10 cellular contexts compared by ENCODE assay signal in genomic region chr17:42484304-42484703, GRCh38. TPM values are rescaled to one million over a fixed set of nuclear protein-coding genes. Genes with fewer than 3 reads are reported as not detected.
A peak's percentile ranks its signal among the peaks of the same experiment; 100 is the strongest.
DNase-seq lines count a peak whose midpoint lies in the region; ATAC-seq and TF ChIP-seq lines count a peak whose summit lies in the region.
"Had no signal": no experiment of that assay in that cellular context is flagged by ENCODE, and none has a peak within 500 bp of the region (broad histone marks: within the 10 kb centered on the region; RNA-seq: fewer than 3 reads in every experiment).

No MANE protein-coding gene starts in this region.

- CTCF ChIA-PET in activated CD4-positive, alpha-beta T cell treated with anti-CD3 and anti-CD28 coated beads for 36 hours (lab: Charles Lee), result interaction anchor here (1.0 to 1.1 kb wide), 2 partner anchors 11 to 81 kb away, joined by 3 read pairs; no protein-coding TSS in a partner anchor

- H4K20me1 ChIP-seq in DND-41 (ENCODE audit: insufficient read depth, low read length), result peaks cover 4% of the 10 kb centered on the region; the same call in 1 of the 2 replicates

- H3K36me3 ChIP-seq in DND-41 (ENCODE audit: insufficient read depth, low read length), result no peaks in the 10 kb centered on the region
- peaks cover 84 to 100% (median 100%) of the 10 kb centered on the region in 4 donors for H3K36me3 ChIP-seq in stomach

- no peak overlapping the region for H3K9ac ChIP-seq in DND-41 (ENCODE audit: low read depth, low read length)

- H3K9me3 ChIP-seq in DND-41 (ENCODE audit: insufficient read depth, low read length, severe bottlenecking) (no peaks in the 10 kb centered on the region), stomach (no peaks in the 10 kb centered on the region)
- H3K9me3 ChIP-seq: thoracic aorta had no signal

- TF ChIP-seq POLR2A in stomach (IDR thresholded peaks at IDR 0.05), result no peak

- ATAC-seq in DND-41 (ENCODE audit: insufficient read depth, low read depth) (peak; percentile 98), GM19455 (IDR thresholded peaks at IDR 0.05; ENCODE audit: unreplicated experiment) (no peak), foreskin keratinocyte (no peak)
- ATAC-seq in activated CD4-positive, alpha-beta T cell treated with anti-CD3 and anti-CD28 coated beads for 36 hours, result peak; percentile 97

- peaks cover 27% of the 10 kb centered on the region for H3K4me1 Mint-ChIP-seq in activated CD4-positive, alpha-beta T cell treated with anti-CD3 and anti-CD28 coated beads for 36 hours

- WGBS in stomach, 5 donors, result 46 to 61% (median 57%) methylated on average over 7 of the region's 7 CpGs

- intact Hi-C loops in activated CD4-positive, alpha-beta T cell treated with anti-CD3 and anti-CD28 coated beads for 36 hours (cut with DNase I, micrococcal nuclease), result loop anchor here in 1 of 2 experiments (1.0 kb wide), 1 partner anchor 24 kb away; no protein-coding TSS in a partner anchor
- intact Hi-C loops in stomach (cut with DNase I; ENCODE audit: low total_unique reads), result no loop called here

- no peak overlapping the region for H3K4me3 Mint-ChIP-seq in activated CD4-positive, alpha-beta T cell treated with anti-CD3 and anti-CD28 coated beads for 36 hours

- peak; percentile 92 for DNase-seq in DND-41
- peak; percentile 87 for DNase-seq in activated CD4-positive, alpha-beta T cell treated with anti-CD3 and anti-CD28 coated beads for 36 hours
- peak; percentile 43 for DNase-seq in activated naive CD8-positive, alpha-beta T cell treated with anti-CD3 and anti-CD28 coated beads, Interleukin-2, amount 50 U/mL, for 16 hours (ENCODE audit: low read depth, low spot score)
- peak; percentile 7 to 54 for DNase-seq in stimulated activated CD4-positive, alpha-beta T cell treated with anti-CD3 and anti-CD28 coated beads, Interleukin-1b, Interleukin-23, amount 100 ng/mL, for 4 hours (ENCODE audit: low read depth in 2 of 2)
- no peak for DNase-seq in T1000 (lab: John Stamatoyannopoulos, UW)
- DNase-seq in stomach, result no peak
- no peak for DNase-seq in foreskin keratinocyte
- DNase-seq: PC-9 had no signal

- H3K36me3 Mint-ChIP-seq in activated CD4-positive, alpha-beta T cell treated with anti-CD3 and anti-CD28 coated beads for 36 hours (ENCODE audit: low read depth), result peaks cover 28% of the 10 kb centered on the region

- H3K4me1 ChIP-seq in DND-41 (ENCODE audit: insufficient read depth, low read length), result peaks cover 32% of the 10 kb centered on the region
- peaks cover 0 to 12% (median 2%) of the 10 kb centered on the region in 4 donors for H3K4me1 ChIP-seq in stomach
- no peaks in the 10 kb centered on the region for H3K4me1 ChIP-seq in foreskin keratinocyte

- H3K27me3 Mint-ChIP-seq in activated CD4-positive, alpha-beta T cell treated with anti-CD3 and anti-CD28 coated beads for 36 hours, result no peaks in the 10 kb centered on the region

- no peak overlapping the region for H3K27ac ChIP-seq in DND-41 (ENCODE audit: low read length)
- peak overlapping the region in 1 of 5 donors; percentile 16 for H3K27ac ChIP-seq in stomach
- H3K27ac ChIP-seq in foreskin keratinocyte, result no peak overlapping the region
- H3K27ac ChIP-seq: PC-9 had no signal

- H3K4me3 ChIP-seq in DND-41 (ENCODE audit: low read depth in 1 of 2, low read length in 2 of 2), result no peak overlapping the region
- H3K4me3 ChIP-seq in stomach, result no peak overlapping the region
- H3K4me3 ChIP-seq: PC-9, thoracic aorta had no signal

- no peak for TF ChIP-seq CTCF in DND-41 (IDR thresholded peaks at IDR 0.05; ENCODE audit: borderline replicate concordance, extremely low read depth, low read length, poor library complexity, severe bottlenecking)
- TF ChIP-seq CTCF in stomach (IDR thresholded peaks at IDR 0.05), result no peak
- no peak for TF ChIP-seq CTCF in foreskin keratinocyte (conservative IDR thresholded peaks at IDR 0.05)

- H3K79me2 ChIP-seq in DND-41 (ENCODE audit: insufficient read depth, low read length), result no peaks in the 10 kb centered on the region

- no peak overlapping the region for H2AFZ ChIP-seq in DND-41 (ENCODE audit: low read depth, low read length)
- H2AFZ ChIP-seq: PC-9 had no signal

- H3K27me3 ChIP-seq in DND-41 (ENCODE audit: insufficient read depth, low read length, poor library complexity) (peaks cover 9% of the 10 kb centered on the region), stomach (no peaks in the 10 kb centered on the region), foreskin keratinocyte (no peaks in the 10 kb centered on the region)

- TF ChIP-seq EP300 in stomach (IDR thresholded peaks at IDR 0.05), result no peak

- POLR2A ChIA-PET in activated CD4-positive, alpha-beta T cell treated with anti-CD3 and anti-CD28 coated beads for 36 hours (lab: Charles Lee), result interaction anchor here (0.6 kb wide), 2 partner anchors 53 to 76 kb away, joined by 3 to 4 read pairs; no protein-coding TSS in a partner anchor

- peak overlapping the region; percentile 50; the same call in 1 of the 2 replicates for H3K4me2 ChIP-seq in DND-41 (ENCODE audit: insufficient read depth, low read length)
- H3K4me2 ChIP-seq: PC-9 had no signal

- H3K27ac Mint-ChIP-seq in activated CD4-positive, alpha-beta T cell treated with anti-CD3 and anti-CD28 coated beads for 36 hours, result no peak overlapping the region

- no peaks in the 10 kb centered on the region for H3K9me3 Mint-ChIP-seq in activated CD4-positive, alpha-beta T cell treated with anti-CD3 and anti-CD28 coated beads for 36 hours (ENCODE audit: low read depth)

RNA-seq across cellular contexts. Expression of gene ATP6V0A1, which starts 25.6 kb away (rescaled TPM):
- total RNA-seq in activated CD4-positive, alpha-beta T cell treated with anti-CD3 and anti-CD28 coated beads for 36 hours, result 10 to 100 TPM; 13.3 to 15.9 TPM
- total RNA-seq in stomach (100 to 1,000 TPM in 3 of 5 donors, 10 to 100 TPM in 2; 61.7 to 435 (median 123) TPM), foreskin keratinocyte (18.8 and 19.7 TPM in 2 replicates)
- polyA plus RNA-seq in stomach (10 to 100 TPM; 13.1 to 24.5 (median 13.2) TPM), foreskin keratinocyte (17.8 and 18.9 TPM in 2 replicates)

RNA-seq across cellular contexts. Expression of gene NAGLU, which starts 51.7 kb away (rescaled TPM):
- total RNA-seq in activated CD4-positive, alpha-beta T cell treated with anti-CD3 and anti-CD28 coated beads for 36 hours, result 10 to 100 TPM in 1 of 2 experiments, 1 to 10 TPM in 1; 9.7 to 12.5 TPM
- 10 to 100 TPM; 11.7 to 55.8 (median 22.9) TPM for total RNA-seq in stomach
- 10 to 100 TPM; 16.7 to 22.4 (median 19.9) TPM for polyA plus RNA-seq in stomach
- total RNA-seq in foreskin keratinocyte, result 13.9 and 14.2 TPM in 2 replicates
- polyA plus RNA-seq in foreskin keratinocyte, result 16.5 and 18.3 TPM in 2 replicates

Comparison
In these comparisons a context has a peak if more than half of its experiments do, and no peak if none do; other contexts are left out.
1. ATAC-seq: peak in DND-41 (single experiment) and activated CD4-positive, alpha-beta T cell treated with anti-CD3 and anti-CD28 coated beads for 36 hours (single experiment); none in GM19455 (single experiment) and foreskin keratinocyte (single experiment).
2. DNase-seq: peak in DND-41 (single experiment), activated CD4-positive, alpha-beta T cell treated with anti-CD3 and anti-CD28 coated beads for 36 hours (single experiment), activated naive CD8-positive, alpha-beta T cell treated with anti-CD3 and anti-CD28 coated beads, Interleukin-2, amount 50 U/mL, for 16 hours (single experiment) and stimulated activated CD4-positive, alpha-beta T cell treated with anti-CD3 and anti-CD28 coated beads, Interleukin-1b, Interleukin-23, amount 100 ng/mL, for 4 hours (2 of 2); none in T1000 (single experiment), stomach (single experiment) and foreskin keratinocyte (0 of 2).